Comparison of ENCODE assay signal across 8 cellular contexts in genomic region chr10:32190890-32191491, GRCh38.
DNase-seq lines count a peak whose midpoint lies in the region; ATAC-seq, FAIRE-seq and TF ChIP-seq lines count a peak whose summit lies in the region.

No MANE protein-coding gene starts in this region.

- H2AFZ ChIP-seq in GM12878 (ENCODE audit: control insufficient read depth, low read depth, low read length) (peak overlapping the region; percentile 40), HepG2 (ENCODE audit: low read length) (no peak overlapping the region)

- no peak overlapping the region for H3K4me2 ChIP-seq in GM12878 (ENCODE audit: control insufficient read depth, insufficient read depth)
- H3K4me2 ChIP-seq in HepG2 (ENCODE audit: low read depth, low read length) = peak overlapping the region; percentile 38; the same call in 1 of the 2 replicates

- no peaks in the 10 kb centered on the region for H3K79me2 ChIP-seq in GM12878 (ENCODE audit: control insufficient read depth, insufficient read depth, low read length)
- H3K79me2 ChIP-seq in HepG2 (ENCODE audit: insufficient read depth, low read length) = no peaks in the 10 kb centered on the region

- TF ChIP-seq EP300 in GM12878 (IDR thresholded peaks at IDR 0.05; ENCODE audit: borderline replicate concordance in 1 of 2, control insufficient read depth in 1 of 2, low read depth in 2 of 2, low read length in 2 of 2) = no peak
- no peak for TF ChIP-seq EP300 in HepG2 (IDR thresholded peaks at IDR 0.05; ENCODE audit: low read depth in 2 of 2, low read length in 2 of 2)
- no peak for TF ChIP-seq EP300 in HepG2 (CRISPR knock-in tag; IDR thresholded peaks at IDR 0.05; ENCODE audit: borderline replicate concordance)

- H3K27ac ChIP-seq in GM12878 (ENCODE audit: control insufficient read depth, insufficient read depth) (no peak overlapping the region), HepG2 (ENCODE audit: extremely low read length, insufficient read depth, low read length) (no peak overlapping the region)

- CTCF ChIA-PET in GM12878 (lab: Yijun Ruan, JAX) = interaction anchor here (0.6 to 3.5 kb wide), 15 partner anchors 8 to 388 kb away, joined by 3 to 14 read pairs (median 4); no protein-coding TSS in a partner anchor
- CTCF ChIA-PET in HepG2 (lab: Yijun Ruan, JAX; ENCODE audit: low intra/inter-chr PET ratio, low total read pairs) = interaction anchor here (0.9 to 1.6 kb wide), 2 partner anchors 16 to 176 kb away, joined by 3 to 11 read pairs; no protein-coding TSS in a partner anchor

- no peaks in the 10 kb centered on the region for H3K4me1 ChIP-seq in GM12878 (ENCODE audit: control insufficient read depth, insufficient read depth, low read length)
- peaks cover 28% of the 10 kb centered on the region for H3K4me1 ChIP-seq in HepG2 (ENCODE audit: insufficient read depth, low read length)

- peak; percentile 64 for ATAC-seq in GM21381 (IDR thresholded peaks at IDR 0.05; ENCODE audit: unreplicated experiment)
- peak; percentile 87 for ATAC-seq in GM12878
- ATAC-seq in HepG2 = peak; percentile 26; the same call in 1 of the 3 replicates

- TF ChIP-seq RAD21 in GM12878 (IDR thresholded peaks at IDR 0.05; ENCODE audit: insufficient read depth, low read depth, low read length) = peak; percentile 77
- no peak for TF ChIP-seq RAD21 in HepG2 (CRISPR knock-in tag; IDR thresholded peaks at IDR 0.05)

- intact Hi-C loops in GM12878 (cut with micrococcal nuclease; ENCODE audit: unreplicated experiment) (loop anchor here (1.0 to 2.0 kb wide), 3 partner anchors 16 to 178 kb away; no protein-coding TSS in a partner anchor), HepG2 (cut with micrococcal nuclease; ENCODE audit: unreplicated experiment) (loop anchor here (2.0 to 10.0 kb wide), 3 partner anchors 16 to 1466 kb away; partner anchors contain the start of gene KIF5B)

- H3K36me3 ChIP-seq in GM12878 (ENCODE audit: control insufficient read depth in 2 of 2, insufficient read depth in 2 of 2, low read length in 1 of 2) = no peaks in the 10 kb centered on the region
- H3K36me3 ChIP-seq in HepG2 (replicated peaks in 1 of 2; ENCODE audit: control insufficient read depth in 1 of 2, insufficient read depth in 2 of 2, low read length in 2 of 2) = no peaks in the 10 kb centered on the region

- H3K9me3 ChIP-seq in GM12878 (replicated peaks; ENCODE audit: control insufficient read depth, insufficient read depth, low read length) (no peaks in the 10 kb centered on the region), HepG2 (ENCODE audit: low read length) (no peaks in the 10 kb centered on the region)

- H4K20me1 ChIP-seq in GM12878 (ENCODE audit: control insufficient read depth, insufficient read depth) (no peaks in the 10 kb centered on the region), HepG2 (ENCODE audit: insufficient read depth, low read length) (no peaks in the 10 kb centered on the region)

- H3K9ac ChIP-seq in GM12878 (ENCODE audit: control insufficient read depth, insufficient read depth, low read length) (no peak overlapping the region), HepG2 (ENCODE audit: insufficient read depth, low read depth, low read length) (no peak overlapping the region)

- H3K4me3 ChIP-seq in GM12878 = no peak overlapping the region
- no peak overlapping the region for H3K4me3 ChIP-seq in HepG2 (replicated peaks in 1 of 3; ENCODE audit: insufficient read depth in 1 of 3, low read depth in 2 of 3, low read length in 3 of 3)

- FAIRE-seq in GM12878 (lab: Jason Lieb, UNC) (peak; percentile 80), HepG2 (lab: Jason Lieb, UNC) (peak; percentile 18)

- peak; percentile 52 for DNase-seq in G401 (ENCODE audit: low spot score)
- DNase-seq in MV-4-11 (lab: John Stamatoyannopoulos, UW) = peak; percentile 65
- no peak for DNase-seq in GM12878 (ENCODE audit: low read depth, low spot score)
- DNase-seq in HepG2 (ENCODE audit: low spot score) = peak; percentile 25
- no peak for DNase-seq in activated CD8-positive, alpha-beta memory T cell treated with anti-CD3 and anti-CD28 coated beads, Interleukin-2, amount 50 U/mL, for 4 hours
- DNase-seq in activated T-cell treated with anti-CD3 and anti-CD28 coated beads, Interleukin-2, amount 50 U/mL, for 48 hours = no peak
- DNase-seq in activated T-cell treated with anti-CD3 and anti-CD28 coated beads for 4 hours = no peak

- in situ Hi-C loops in G401 (cut with HindIII; ENCODE audit: low sequenced_read_pairs) (no loop called here), GM12878 (cut with MboI) (no loop called here), HepG2 (cut with HindIII; ENCODE audit: extremely low pct_ligation_motif_present, low pct_unique_long_range_greater_than_20kb) (no loop called here)

- SMC1A ChIA-PET in GM12878 (lab: Charles Lee; ENCODE audit: uncharacterized antibody, unreplicated experiment) = interaction anchor here (0.5 to 5.0 kb wide), 13 partner anchors 14 to 818 kb away, joined by 3 to 36 read pairs (median 3); no protein-coding TSS in a partner anchor

- TF ChIP-seq POLR2A in GM12878 (IDR thresholded peaks at IDR 0.05; ENCODE audit: low read depth, low read length) = no peak
- TF ChIP-seq POLR2A in HepG2 (IDR thresholded peaks at IDR 0.05; ENCODE audit: insufficient read depth in 1 of 2, low read depth in 2 of 2, low read length in 2 of 2) = no peak

- H3K27me3 ChIP-seq in GM12878 (replicated peaks in 1 of 2; ENCODE audit: control insufficient read depth in 2 of 2, insufficient read depth in 2 of 2, low read length in 1 of 2) (no peaks in the 10 kb centered on the region), HepG2 (ENCODE audit: control insufficient read depth in 1 of 2, insufficient read depth in 2 of 2, low read length in 2 of 2) (no peaks in the 10 kb centered on the region)

- peak; percentile 54 to 73 (median 69) for TF ChIP-seq CTCF in GM12878 (IDR thresholded peaks at IDR 0.05 in 2 of 3, conservative IDR thresholded peaks at IDR 0.05 in 1 of 3; ENCODE audit: control insufficient read depth in 2 of 3, extremely low read depth in 1 of 3, insufficient read depth in 1 of 3, low read depth in 3 of 3, low read length in 3 of 3)
- TF ChIP-seq CTCF in HepG2 (CRISPR knock-in tag; IDR thresholded peaks at IDR 0.05) = peak; percentile 49

- POLR2A ChIA-PET in GM12878 (lab: Charles Lee) = no interaction called here
- POLR2A ChIA-PET in HepG2 (lab: Yijun Ruan, JAX) = no interaction called here

- RAD21 ChIA-PET in GM12878 (lab: Charles Lee; ENCODE audit: unreplicated experiment) = interaction anchor here (0.7 to 1.8 kb wide), 9 partner anchors 8 to 818 kb away, joined by 3 to 5 read pairs (median 3); no protein-coding TSS in a partner anchor

- BruUV-seq in GM12878 (replicated peaks; lab: Mats Ljungman, UMichigan) = no TSS peak
- BruUV-seq in HepG2 (replicated peaks; lab: Mats Ljungman, UMichigan) = no TSS peak

TF ChIP-seq in GM12878, 131 proteins besides CTCF, POLR2A, EP300 and RAD21 (continues in another document):
- TF ChIP-seq, protein P1, sequence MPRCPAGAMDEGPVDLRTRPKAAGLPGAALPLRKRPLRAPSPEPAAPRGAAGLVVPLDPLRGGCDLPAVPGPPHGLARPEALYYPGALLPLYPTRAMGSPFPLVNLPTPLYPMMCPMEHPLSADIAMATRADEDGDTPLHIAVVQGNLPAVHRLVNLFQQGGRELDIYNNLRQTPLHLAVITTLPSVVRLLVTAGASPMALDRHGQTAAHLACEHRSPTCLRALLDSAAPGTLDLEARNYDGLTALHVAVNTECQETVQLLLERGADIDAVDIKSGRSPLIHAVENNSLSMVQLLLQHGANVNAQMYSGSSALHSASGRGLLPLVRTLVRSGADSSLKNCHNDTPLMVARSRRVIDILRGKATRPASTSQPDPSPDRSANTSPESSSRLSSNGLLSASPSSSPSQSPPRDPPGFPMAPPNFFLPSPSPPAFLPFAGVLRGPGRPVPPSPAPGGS (IDR thresholded peaks at IDR 0.05; ENCODE audit: borderline replicate concordance, insufficient read depth, low read depth, low read length, poor library complexity, severe bottlenecking) = no peak
- TF ChIP-seq HDGF (IDR thresholded peaks at IDR 0.05) (no peak), SMARCA5 (IDR thresholded peaks at IDR 0.05) (no peak)

TF ChIP-seq in HepG2, 621 proteins besides CTCF, POLR2A, EP300 and RAD21:
- TF ChIP-seq MIXL1 (CRISPR knock-in tag; IDR thresholded peaks at IDR 0.05) = 0 out of 2 replicates have a peak, but pooled peaks have one; percentile 21
- no peak for TF ChIP-seq MLLT10 (CRISPR knock-in tag; IDR thresholded peaks at IDR 0.05)
- TF ChIP-seq STAG1 (CRISPR knock-in tag; IDR thresholded peaks at IDR 0.05) = peak; percentile 42

Comparison
In these comparisons a context has a peak if more than half of its experiments do, and no peak if none do; other contexts are left out.
1. DNase-seq: peak in G401 (single experiment), MV-4-11 (single experiment) and HepG2 (single experiment); none in GM12878 (single experiment), activated CD8-positive, alpha-beta memory T cell treated with anti-CD3 and anti-CD28 coated beads, Interleukin-2, amount 50 U/mL, for 4 hours (single experiment), activated T-cell treated with anti-CD3 and anti-CD28 coated beads, Interleukin-2, amount 50 U/mL, for 48 hours (0 of 2) and activated T-cell treated with anti-CD3 and anti-CD28 coated beads for 4 hours (single experiment).
2. ATAC-seq: peak in every context shown above with its lines; median percentile 87 in GM12878; 64 in GM21381; 26 in HepG2.